Comparison of ENCODE assay signal across 12 cellular contexts in genomic region chr14:92649066-92649465, GRCh38.
DNase-seq lines count a peak whose midpoint lies in the region; ATAC-seq and TF ChIP-seq lines count a peak whose summit lies in the region.
"Had no signal": no experiment of that assay in that cellular context is flagged by ENCODE, and none has a peak within 500 bp of the region (broad histone marks: within the 10 kb centered on the region; RNA-seq: fewer than 3 reads in every experiment).

No MANE protein-coding gene starts in this region.

- CTCF ChIA-PET in CD8-positive, alpha-beta T cell (lab: Charles Lee): interaction anchor here (1.5 to 1.9 kb wide), 3 partner anchors 24 to 46 kb away, joined by 3 to 9 read pairs (median 4); no protein-coding TSS in a partner anchor
- CTCF ChIA-PET in activated B cell treated with CpG ODN at 0.5 μM for 24 hours (lab: Charles Lee): interaction anchor here (1.1 to 3.3 kb wide), 2 partner anchors 33 to 59 kb away, joined by 4 to 13 read pairs; no protein-coding TSS in a partner anchor

- DNase-seq in CD8-positive, alpha-beta T cell: no peak
- no peak for DNase-seq in activated B cell treated with CpG ODN at 0.5 μM for 24 hours
- no peak for DNase-seq in stimulated activated effector memory CD8-positive, alpha-beta T cell treated with anti-CD3 and anti-CD28 coated beads, Interleukin-12 subunit alpha, Interleukin-12 subunit beta, amount 100 ng/mL, for 72 hours (ENCODE audit: low spot score in 2 of 2)
- no peak for DNase-seq in germinal center (ENCODE audit: low spot score)
- DNase-seq in NCI-H2081 treated with DMSO at 0.1 percent for 48 hours (lab: John Stamatoyannopoulos, UW): no peak
- DNase-seq in COLO829 (ENCODE audit: low spot score): no peak
- DNase-seq: activated CD4-positive, alpha-beta T cell treated with anti-CD3 and anti-CD28 coated beads, Interleukin-2, amount 50 U/mL, for 1 hour; NCI-H1105; NCI-H226; psoas muscle; stimulated activated CD4-positive, alpha-beta T cell treated with anti-CD3 and anti-CD28 coated beads, Interleukin-2, amount 100 ng/mL, for 24 hours had no signal

- H3K4me3 ChIP-seq in CD8-positive, alpha-beta T cell (ENCODE audit: low read depth, low read length): no peak overlapping the region
- no peak overlapping the region for H3K4me3 ChIP-seq in gastroesophageal sphincter
- H3K4me3 ChIP-seq: psoas muscle had no signal

- intact Hi-C loops in CD8-positive, alpha-beta T cell (cut with DNase I, micrococcal nuclease): no loop called here
- intact Hi-C loops in activated B cell treated with CpG ODN at 0.5 μM for 24 hours (cut with micrococcal nuclease): no loop called here

- no peaks in the 10 kb centered on the region for H3K27me3 ChIP-seq in CD8-positive, alpha-beta T cell (ENCODE audit: insufficient read depth, low read length)
- H3K27me3 ChIP-seq in gastroesophageal sphincter: no peaks in the 10 kb centered on the region

- H3K36me3 Mint-ChIP-seq in CD8-positive, alpha-beta T cell: peaks cover 35% of the 10 kb centered on the region
- peaks cover 32% of the 10 kb centered on the region for H3K36me3 Mint-ChIP-seq in activated B cell treated with CpG ODN at 0.5 μM for 24 hours (ENCODE audit: low read depth)
- H3K36me3 Mint-ChIP-seq in stimulated activated effector memory CD8-positive, alpha-beta T cell treated with anti-CD3 and anti-CD28 coated beads, Interleukin-12 subunit alpha, Interleukin-12 subunit beta, amount 100 ng/mL, for 72 hours: peaks cover 76% of the 10 kb centered on the region

- H3K27ac ChIP-seq in CD8-positive, alpha-beta T cell (ENCODE audit: low read depth, low read length): no peak overlapping the region
- peak overlapping the region in 3 of 4 donors; percentile 87 to 95 (median 94) for H3K27ac ChIP-seq in gastroesophageal sphincter
- H3K27ac ChIP-seq: psoas muscle had no signal

- ATAC-seq in CD8-positive, alpha-beta T cell: no peak
- ATAC-seq in activated B cell treated with CpG ODN at 0.5 μM for 24 hours (ENCODE audit: low read depth) (no peak), gastroesophageal sphincter (no peak)
- no peak for ATAC-seq in stimulated activated effector memory CD8-positive, alpha-beta T cell treated with anti-CD3 and anti-CD28 coated beads, Interleukin-12 subunit alpha, Interleukin-12 subunit beta, amount 100 ng/mL, for 72 hours
- ATAC-seq: psoas muscle had no signal

- no peaks in the 10 kb centered on the region for H3K9me3 ChIP-seq in CD8-positive, alpha-beta T cell (ENCODE audit: low read length)
- peaks cover 0 to 10% (median 0%) of the 10 kb centered on the region in 3 donors for H3K9me3 ChIP-seq in gastroesophageal sphincter
- H3K9me3 ChIP-seq: psoas muscle had no signal

- no peak overlapping the region for H3K4me3 Mint-ChIP-seq in CD8-positive, alpha-beta T cell
- H3K4me3 Mint-ChIP-seq in activated B cell treated with CpG ODN at 0.5 μM for 24 hours: no peak overlapping the region
- H3K4me3 Mint-ChIP-seq in stimulated activated effector memory CD8-positive, alpha-beta T cell treated with anti-CD3 and anti-CD28 coated beads, Interleukin-12 subunit alpha, Interleukin-12 subunit beta, amount 100 ng/mL, for 72 hours: no peak overlapping the region

- POLR2A ChIA-PET in CD8-positive, alpha-beta T cell (lab: Charles Lee): interaction anchor here (1.0 to 1.8 kb wide), 2 partner anchors 10 to 15 kb away, joined by 3 to 5 read pairs; no protein-coding TSS in a partner anchor
- POLR2A ChIA-PET in activated B cell treated with CpG ODN at 0.5 μM for 24 hours (lab: Charles Lee): interaction anchor here (6.1 kb wide), 1 partner anchor 34 kb away, joined by 135 read pairs; no protein-coding TSS in a partner anchor

- H3K4me1 ChIP-seq in CD8-positive, alpha-beta T cell (ENCODE audit: insufficient read depth, low read length): peaks cover 59% of the 10 kb centered on the region
- peaks cover 0 to 66% (median 18%) of the 10 kb centered on the region in 3 donors for H3K4me1 ChIP-seq in gastroesophageal sphincter
- H3K4me1 ChIP-seq: psoas muscle had no signal

- no peaks in the 10 kb centered on the region for H3K9me3 Mint-ChIP-seq in CD8-positive, alpha-beta T cell
- no peaks in the 10 kb centered on the region for H3K9me3 Mint-ChIP-seq in activated B cell treated with CpG ODN at 0.5 μM for 24 hours
- peaks cover 6% of the 10 kb centered on the region for H3K9me3 Mint-ChIP-seq in stimulated activated effector memory CD8-positive, alpha-beta T cell treated with anti-CD3 and anti-CD28 coated beads, Interleukin-12 subunit alpha, Interleukin-12 subunit beta, amount 100 ng/mL, for 72 hours

- H3K27ac Mint-ChIP-seq in CD8-positive, alpha-beta T cell: peak overlapping the region; percentile 100
- H3K27ac Mint-ChIP-seq in activated B cell treated with CpG ODN at 0.5 μM for 24 hours: peak overlapping the region; percentile 74
- H3K27ac Mint-ChIP-seq in stimulated activated effector memory CD8-positive, alpha-beta T cell treated with anti-CD3 and anti-CD28 coated beads, Interleukin-12 subunit alpha, Interleukin-12 subunit beta, amount 100 ng/mL, for 72 hours: peak overlapping the region; percentile 96

- TF ChIP-seq EP300 in gastroesophageal sphincter (IDR thresholded peaks at IDR 0.05): no peak

- TF ChIP-seq POLR2A in gastroesophageal sphincter (IDR thresholded peaks at IDR 0.05): no peak

- H3K36me3 ChIP-seq in CD8-positive, alpha-beta T cell (ENCODE audit: insufficient read depth, low read length): peaks cover 10% of the 10 kb centered on the region
- H3K36me3 ChIP-seq in gastroesophageal sphincter: peaks cover 0 to 45% of the 10 kb centered on the region in 2 donors

- 92 to 100% methylated on average over 2 to 4 of the region's 7 CpGs for WGBS in gastroesophageal sphincter (ENCODE audit: low coverage in 1 of 2), 2 donors

- no peaks in the 10 kb centered on the region for H3K27me3 Mint-ChIP-seq in CD8-positive, alpha-beta T cell (ENCODE audit: low read depth)
- H3K27me3 Mint-ChIP-seq in activated B cell treated with CpG ODN at 0.5 μM for 24 hours: no peaks in the 10 kb centered on the region

- H3K4me1 Mint-ChIP-seq in CD8-positive, alpha-beta T cell (ENCODE audit: low read depth): peaks cover 67% of the 10 kb centered on the region
- peaks cover 62% of the 10 kb centered on the region for H3K4me1 Mint-ChIP-seq in activated B cell treated with CpG ODN at 0.5 μM for 24 hours
- peaks cover 80% of the 10 kb centered on the region for H3K4me1 Mint-ChIP-seq in stimulated activated effector memory CD8-positive, alpha-beta T cell treated with anti-CD3 and anti-CD28 coated beads, Interleukin-12 subunit alpha, Interleukin-12 subunit beta, amount 100 ng/mL, for 72 hours

- no peak for TF ChIP-seq CTCF in CD8-positive, alpha-beta T cell (IDR thresholded peaks at IDR 0.05)
- TF ChIP-seq CTCF in activated B cell treated with CpG ODN at 0.5 μM for 24 hours (IDR thresholded peaks at IDR 0.05): no peak
- no peak for TF ChIP-seq CTCF in gastroesophageal sphincter (IDR thresholded peaks at IDR 0.05)
